Comparison of ENCODE assay signal across 1 cellular context in the genomic region with DNA sequence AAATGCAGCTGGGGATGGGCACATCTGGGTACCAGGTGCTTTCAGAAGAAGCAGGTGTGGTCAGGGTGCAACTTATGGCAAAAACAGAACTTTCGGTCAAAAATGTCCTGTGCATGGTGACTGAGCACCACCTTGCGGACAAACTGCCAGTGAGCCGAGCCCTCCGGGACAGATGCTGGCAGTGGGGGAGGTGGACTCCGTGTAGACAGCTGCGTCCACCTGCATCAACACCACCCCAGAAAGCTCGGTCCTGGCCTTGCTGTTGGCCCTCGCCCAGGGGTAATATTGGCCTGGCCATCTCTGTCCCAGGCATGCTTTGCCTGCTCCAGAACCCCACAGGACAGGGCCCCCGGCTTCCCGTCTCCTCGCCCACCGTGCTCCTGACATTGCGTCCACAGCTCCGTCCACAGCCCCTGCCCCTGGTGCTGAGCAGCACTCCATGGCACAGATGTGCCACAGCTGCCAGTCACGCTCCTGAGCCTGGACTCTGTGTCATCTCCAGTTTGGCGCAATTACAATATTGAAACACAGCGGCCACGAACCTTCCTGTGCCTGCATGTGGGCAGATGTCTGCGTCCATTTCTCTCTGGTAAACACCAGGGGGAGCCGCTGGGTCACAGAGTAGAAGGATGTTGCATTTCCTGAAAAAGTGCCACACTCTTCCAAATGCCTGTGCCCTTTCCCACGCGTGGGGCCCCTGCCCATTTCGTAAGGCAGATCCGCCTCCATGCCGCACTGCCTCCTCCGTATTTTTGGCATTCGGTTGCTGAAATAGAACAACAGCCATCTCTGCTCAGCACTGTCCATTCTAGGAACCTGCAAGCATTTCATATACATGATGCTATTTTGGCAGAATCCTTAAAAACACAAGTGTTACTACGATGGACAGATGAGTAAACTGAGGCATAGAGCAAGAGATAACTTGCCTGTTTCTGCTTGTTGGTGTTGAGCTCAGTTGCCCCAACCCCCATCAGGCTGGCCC.
TF ChIP-seq lines count a peak whose summit lies in the region.

No MANE protein-coding gene starts in this region.

TF ChIP-seq in K562, 482 proteins besides CTCF, POLR2A, EP300 and RAD21 (continued from another document and continues in another):
- no peak for TF ChIP-seq HMGXB4 (CRISPR knock-in tag; IDR thresholded peaks at IDR 0.05)
- peak; percentile 22; the same call in 1 of the 2 replicates for TF ChIP-seq TCF3 (CRISPR knock-in tag; IDR thresholded peaks at IDR 0.05)
- no peak for TF ChIP-seq FOXM1 (IDR thresholded peaks at IDR 0.05; ENCODE audit: low read depth)
- no peak for TF ChIP-seq FOXM1 (CRISPR knock-in tag; IDR thresholded peaks at IDR 0.05; ENCODE audit: low read depth)
- TF ChIP-seq POLR3A (IDR thresholded peaks at IDR 0.05; ENCODE audit: borderline replicate concordance, extremely low read depth, insufficient read depth, insufficient read length), result no peak
- TF ChIP-seq BRD4 (IDR thresholded peaks at IDR 0.05), result no peak
- no peak for TF ChIP-seq ZNF316 (IDR thresholded peaks at IDR 0.05)
- no peak for TF ChIP-seq NCOA1 (IDR thresholded peaks at IDR 0.05; ENCODE audit: low read depth)
- TF ChIP-seq PYGO2 (tag; IDR thresholded peaks at IDR 0.05), result no peak
- TF ChIP-seq, protein P1, sequence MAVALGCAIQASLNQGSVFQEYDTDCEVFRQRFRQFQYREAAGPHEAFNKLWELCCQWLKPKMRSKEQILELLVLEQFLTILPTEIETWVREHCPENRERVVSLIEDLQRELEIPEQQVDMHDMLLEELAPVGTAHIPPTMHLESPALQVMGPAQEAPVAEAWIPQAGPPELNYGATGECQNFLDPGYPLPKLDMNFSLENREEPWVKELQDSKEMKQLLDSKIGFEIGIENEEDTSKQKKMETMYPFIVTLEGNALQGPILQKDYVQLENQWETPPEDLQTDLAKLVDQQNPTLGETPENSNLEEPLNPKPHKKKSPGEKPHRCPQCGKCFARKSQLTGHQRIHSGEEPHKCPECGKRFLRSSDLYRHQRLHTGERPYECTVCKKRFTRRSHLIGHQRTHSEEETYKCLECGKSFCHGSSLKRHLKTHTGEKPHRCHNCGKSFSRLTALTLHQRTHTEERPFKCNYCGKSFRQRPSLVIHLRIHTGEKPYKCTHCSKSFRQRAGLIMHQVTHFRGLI (CRISPR knock-in tag; IDR thresholded peaks at IDR 0.05), result no peak
- TF ChIP-seq, protein P2, sequence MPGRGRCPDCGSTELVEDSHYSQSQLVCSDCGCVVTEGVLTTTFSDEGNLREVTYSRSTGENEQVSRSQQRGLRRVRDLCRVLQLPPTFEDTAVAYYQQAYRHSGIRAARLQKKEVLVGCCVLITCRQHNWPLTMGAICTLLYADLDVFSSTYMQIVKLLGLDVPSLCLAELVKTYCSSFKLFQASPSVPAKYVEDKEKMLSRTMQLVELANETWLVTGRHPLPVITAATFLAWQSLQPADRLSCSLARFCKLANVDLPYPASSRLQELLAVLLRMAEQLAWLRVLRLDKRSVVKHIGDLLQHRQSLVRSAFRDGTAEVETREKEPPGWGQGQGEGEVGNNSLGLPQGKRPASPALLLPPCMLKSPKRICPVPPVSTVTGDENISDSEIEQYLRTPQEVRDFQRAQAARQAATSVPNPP (IDR thresholded peaks at IDR 0.05; ENCODE audit: borderline replicate concordance, insufficient read depth, insufficient read length), result no peak
- TF ChIP-seq DNMT1 (IDR thresholded peaks at IDR 0.05), result no peak
- no peak for TF ChIP-seq ZNF280A (IDR thresholded peaks at IDR 0.05; ENCODE audit: low read depth, partially characterized antibody)
- no peak for TF ChIP-seq ZNF77 (CRISPR knock-in tag; IDR thresholded peaks at IDR 0.05)
- TF ChIP-seq USF2 (CRISPR knock-in tag; IDR thresholded peaks at IDR 0.05), result no peak
- no peak for TF ChIP-seq ZNF282 (CRISPR knock-in tag; IDR thresholded peaks at IDR 0.05)
- TF ChIP-seq ZNF395 (CRISPR knock-in tag; IDR thresholded peaks at IDR 0.05), result no peak
- no peak for TF ChIP-seq DIDO1 (tag; IDR thresholded peaks at IDR 0.05; ENCODE audit: low read depth)
- TF ChIP-seq MTF1 (CRISPR knock-in tag; IDR thresholded peaks at IDR 0.05; ENCODE audit: borderline replicate concordance), result no peak
- TF ChIP-seq EHMT2 (IDR thresholded peaks at IDR 0.05), result no peak
- no peak for TF ChIP-seq CEBPB (tag; IDR thresholded peaks at IDR 0.05)
- no peak for TF ChIP-seq NFATC3 (IDR thresholded peaks at IDR 0.05)
- no peak for TF ChIP-seq ARID1B (IDR thresholded peaks at IDR 0.05)
- TF ChIP-seq PTTG1 (tag; IDR thresholded peaks at IDR 0.05; ENCODE audit: low read depth), result no peak
- TF ChIP-seq MYC (IDR thresholded peaks at IDR 0.05; ENCODE audit: low read depth, low read length), result peak; percentile 18
- no peak for TF ChIP-seq MYC (CRISPR knock-in tag; IDR thresholded peaks at IDR 0.05; ENCODE audit: borderline replicate concordance, low read depth)
- TF ChIP-seq E2F3 (CRISPR knock-in tag; IDR thresholded peaks at IDR 0.05), result no peak
- TF ChIP-seq TBP (optimal IDR thresholded peaks at IDR 0.05; ENCODE audit: low read depth, low read length), result peak; percentile 9
- no peak for TF ChIP-seq RUNX1 (IDR thresholded peaks at IDR 0.05; ENCODE audit: low read depth)
- no peak for TF ChIP-seq KLF6 (CRISPR knock-in tag; IDR thresholded peaks at IDR 0.05; ENCODE audit: borderline replicate concordance)
- no peak for TF ChIP-seq RFX7 (CRISPR knock-in tag; IDR thresholded peaks at IDR 0.05)
- no peak for TF ChIP-seq MAFF (IDR thresholded peaks at IDR 0.05; ENCODE audit: low read length)
- no peak for TF ChIP-seq SMARCA5 (IDR thresholded peaks at IDR 0.05)
- no peak for TF ChIP-seq PCBP1 (IDR thresholded peaks at IDR 0.05; ENCODE audit: low read depth, low read length, poor library complexity, severe bottlenecking)
- no peak for TF ChIP-seq TSHZ1 (CRISPR knock-in tag; IDR thresholded peaks at IDR 0.05)
- no peak for TF ChIP-seq SAP30 (IDR thresholded peaks at IDR 0.05; ENCODE audit: borderline replicate concordance, insufficient read depth, low read depth, low read length, poor library complexity, severe bottlenecking)
- TF ChIP-seq SMARCE1 (IDR thresholded peaks at IDR 0.05), result no peak
- TF ChIP-seq, protein P3, sequence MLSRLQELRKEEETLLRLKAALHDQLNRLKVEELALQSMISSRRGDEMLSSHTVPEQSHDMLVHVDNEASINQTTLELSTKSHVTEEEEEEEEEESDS (CRISPR knock-in tag; IDR thresholded peaks at IDR 0.05), result no peak
